ENCODE assay signal across 20 cellular contexts in the genomic region with DNA sequence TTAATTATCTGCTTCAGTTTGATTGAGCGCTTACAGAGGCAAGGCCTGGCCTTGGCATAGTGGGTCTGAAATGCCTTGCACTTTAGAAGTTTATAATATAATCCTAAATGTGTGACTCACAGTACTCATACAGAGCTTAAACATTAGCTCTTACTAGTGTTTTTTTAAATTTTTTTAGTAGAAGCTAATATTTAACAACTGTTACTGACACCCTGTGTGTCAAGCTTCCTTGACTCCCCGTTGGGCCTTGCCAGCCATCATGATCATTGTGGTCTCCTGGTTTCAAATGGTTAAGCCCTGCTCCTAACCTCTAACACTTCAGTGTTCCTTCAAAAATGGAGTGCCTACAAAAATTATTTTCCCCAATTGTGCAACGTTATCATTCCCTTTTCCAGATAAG.
DNase-seq lines count a peak whose midpoint lies in the region; ATAC-seq and TF ChIP-seq lines count a peak whose summit lies in the region.
"Had no signal": no experiment of that assay in that cellular context is flagged by ENCODE, and none has a peak within 500 bp of the region (broad histone marks: within the 10 kb centered on the region; RNA-seq: fewer than 3 reads in every experiment).

No MANE protein-coding gene starts in this region.

- H3K4me3 ChIP-seq in epithelial cell of proximal tubule (ENCODE audit: low read depth, low read length) (no peak overlapping the region), mesendoderm (ENCODE audit: low read length) (no peak overlapping the region), lower leg skin (ENCODE audit: low read depth, poor library complexity, severe bottlenecking) (no peak overlapping the region)
- H3K4me3 ChIP-seq: BLaER1 treated with 17β-estradiol and CSF1 and Interleukin-3, amounts not matched to agents 10 nM and 100 nM; GM12878; GM23338 had no signal

- intact Hi-C loops in lower leg skin (cut with DNase I; ENCODE audit: low total_unique reads) = no loop called here

- DNase-seq in ACHN = peak; percentile 75
- DNase-seq in epithelial cell of proximal tubule (ENCODE audit: low read depth) = peak; percentile 30
- peak; percentile 62 for DNase-seq in kidney glomerular epithelial cell (lab: John Stamatoyannopoulos, UW)
- DNase-seq in mesendoderm = no peak
- no peak for DNase-seq in lower leg skin (ENCODE audit: low spot score in 2 of 2)
- DNase-seq in GM03348 (ENCODE audit: low spot score) = no peak
- DNase-seq in activated effector memory CD4-positive, alpha-beta T cell treated with Interleukin-2 at 50 U/mL for 16 hours = no peak
- DNase-seq: AML-193; BE2C; CD4-positive, alpha-beta T cell; COR-L47; DMS153; DND-41; H9 had no signal

- ATAC-seq in GM18868 (IDR thresholded peaks at IDR 0.05; ENCODE audit: unreplicated experiment) = no peak
- ATAC-seq: GM12878, GM23338, HCT116 had no signal

- in situ Hi-C loops in ACHN (cut with HindIII; ENCODE audit: low pct_ligation_motif_present, low pct_unique_long_range_greater_than_20kb, low sequenced_read_pairs) = no loop called here

- no peak overlapping the region for H3K23ac ChIP-seq in mesendoderm (ENCODE audit: low read length)

- TF ChIP-seq CTCF in epithelial cell of proximal tubule (conservative IDR thresholded peaks at IDR 0.05; ENCODE audit: low read depth, low read length) (no peak), lower leg skin (IDR thresholded peaks at IDR 0.05) (no peak)

- H3K79me1 ChIP-seq in mesendoderm (ENCODE audit: low read length) = no peaks in the 10 kb centered on the region

- no peaks in the 10 kb centered on the region for H3K27me3 ChIP-seq in mesendoderm (ENCODE audit: insufficient read depth, low read length, poor library complexity)
- H3K27me3 ChIP-seq: BE2C; BLaER1 treated with 17β-estradiol and CSF1 and Interleukin-3, amounts not matched to agents 10 nM and 100 nM had no signal

- H3K36me3 ChIP-seq in mesendoderm (ENCODE audit: control insufficient read depth, insufficient read depth, low read length) = no peaks in the 10 kb centered on the region
- H3K36me3 ChIP-seq: BE2C; BLaER1 treated with 17β-estradiol and CSF1 and Interleukin-3, amounts not matched to agents 10 nM and 100 nM had no signal

- TF ChIP-seq POLR2A in lower leg skin (IDR thresholded peaks at IDR 0.05) = no peak

- no peak overlapping the region for H3K56ac ChIP-seq in mesendoderm (ENCODE audit: low read length)

- peaks cover 7% of the 10 kb centered on the region for H3K4me1 ChIP-seq in mesendoderm (ENCODE audit: control insufficient read depth, low read depth, low read length)
- H3K4me1 ChIP-seq: BE2C had no signal

- no peaks in the 10 kb centered on the region for H3K79me2 ChIP-seq in mesendoderm (ENCODE audit: control insufficient read depth, insufficient read depth, low read length)

- no peak overlapping the region for H3K27ac ChIP-seq in mesendoderm (ENCODE audit: low read depth, low read length)
- H3K27ac ChIP-seq: 22Rv1; BLaER1 treated with 17β-estradiol and CSF1 and Interleukin-3, amounts not matched to agents 10 nM and 100 nM had no signal

- H2BK5ac ChIP-seq in mesendoderm (ENCODE audit: low read length) = no peak overlapping the region

- H4K8ac ChIP-seq in mesendoderm (ENCODE audit: low read depth, low read length) = no peak overlapping the region

- no peak overlapping the region for H3K4me2 ChIP-seq in mesendoderm (ENCODE audit: low read length)
- H3K4me2 ChIP-seq: BLaER1 treated with 17β-estradiol and CSF1 and Interleukin-3, amounts not matched to agents 10 nM and 100 nM; GM23338 had no signal

- no CpG with 5 or more reads among the region's 3 CpGs for WGBS in mesendoderm (ENCODE audit: extremely low coverage, insufficient coverage, low lambda C conversion rate)
- WGBS in lower leg skin, 2 donors = 89 to 90% methylated on average over 3 of the region's 3 CpGs

- no peak overlapping the region for H4K5ac ChIP-seq in mesendoderm (ENCODE audit: low read length)

- H2AK5ac ChIP-seq in mesendoderm (ENCODE audit: low read length) = no peak overlapping the region

- no peak overlapping the region for H2BK15ac ChIP-seq in mesendoderm (replicated peaks; ENCODE audit: low read depth)

- no peak overlapping the region for H3K9ac ChIP-seq in mesendoderm (ENCODE audit: low read length)
- H3K9ac ChIP-seq: BLaER1 treated with 17β-estradiol and CSF1 and Interleukin-3, amounts not matched to agents 10 nM and 100 nM had no signal

- no peak overlapping the region for H2BK120ac ChIP-seq in mesendoderm (ENCODE audit: low read depth, low read length)

- H3K18ac ChIP-seq in mesendoderm (ENCODE audit: low read length) = no peak overlapping the region

- H3K4ac ChIP-seq in mesendoderm (ENCODE audit: low read depth, low read length) = peak overlapping the region; percentile 20

Comparison
In these comparisons a context has a peak if more than half of its experiments do, and no peak if none do; other contexts are left out.
1. DNase-seq: peak in ACHN (single experiment), epithelial cell of proximal tubule (single experiment) and kidney glomerular epithelial cell (single experiment); none in mesendoderm (single experiment), lower leg skin (0 of 2), GM03348 (single experiment) and activated effector memory CD4-positive, alpha-beta T cell treated with Interleukin-2 at 50 U/mL for 16 hours (single experiment).